ENCODE assay signal across 12 cellular contexts in genomic region chr1:234781241-234782056, GRCh38.
A peak's percentile ranks its signal among the peaks of the same experiment; 100 is the strongest.
DNase-seq lines count a peak whose midpoint lies in the region; FAIRE-seq and TF ChIP-seq lines count a peak whose summit lies in the region.
"Had no signal": no experiment of that assay in that cellular context is flagged by ENCODE, and none has a peak within 500 bp of the region (broad histone marks: within the 10 kb centered on the region; RNA-seq: fewer than 3 reads in every experiment).

No MANE protein-coding gene starts in this region.

- no peak overlapping the region for H3K9ac ChIP-seq in liver (ENCODE audit: low read depth in 1 of 2, low read length in 2 of 2)

- no peak overlapping the region for H3K27ac ChIP-seq in liver (ENCODE audit: low read depth in 1 of 2, low read length in 2 of 2)
- no peak overlapping the region for H3K27ac ChIP-seq in effector memory CD4-positive, alpha-beta T cell (ENCODE audit: insufficient read depth, low read length, poor library complexity, severe bottlenecking)
- H3K27ac ChIP-seq: tibial nerve had no signal

- peak; percentile 70 for DNase-seq in stimulated activated CD4-positive, alpha-beta T cell treated with anti-CD3 and anti-CD28 coated beads, Interleukin-15, amount 100 ng/mL, for 24 hours
- DNase-seq in stimulated activated CD4-positive, alpha-beta T cell treated with anti-CD3 and anti-CD28 coated beads, Interleukin-2, amount 100 ng/mL, for 48 hours, result no peak
- peak; percentile 55 to 73 for DNase-seq in activated CD4-positive, alpha-beta T cell treated with anti-CD3 and anti-CD28 coated beads, Interleukin-2, amount 50 U/mL, for 48 hours
- no peak for DNase-seq in glomerular visceral epithelial cell (ENCODE audit: extremely low spot score)
- DNase-seq in T-helper 1 cell, result no peak
- no peak for DNase-seq in effector memory CD4-positive, alpha-beta T cell
- DNase-seq in RCC 7860 (ENCODE audit: low spot score), result no peak
- DNase-seq: central memory CD4-positive, alpha-beta T cell; NCI-H1105 treated with DMSO at 0.1 percent for 48 hours; SHP77 had no signal

- TF ChIP-seq CTCF in liver (IDR thresholded peaks at IDR 0.05; ENCODE audit: low read depth, low read length, missing input control), result peak; percentile 9

- peak; percentile 27 to 32 for TF ChIP-seq RAD21 in liver (IDR thresholded peaks at IDR 0.05)

- no peaks in the 10 kb centered on the region for H3K9me3 ChIP-seq in liver (ENCODE audit: control insufficient read depth in 4 of 4, low read length in 3 of 4)
- H3K9me3 ChIP-seq in effector memory CD4-positive, alpha-beta T cell (ENCODE audit: control insufficient read depth, low read length), result no peaks in the 10 kb centered on the region
- H3K9me3 ChIP-seq: tibial nerve had no signal

- H3K36me3 ChIP-seq in liver (ENCODE audit: control insufficient read depth in 4 of 4, insufficient read depth in 3 of 4, low read depth in 1 of 4, low read length in 3 of 4), result no peaks in the 10 kb centered on the region
- H3K36me3 ChIP-seq in effector memory CD4-positive, alpha-beta T cell (ENCODE audit: control insufficient read depth, insufficient read depth, low read length), result no peaks in the 10 kb centered on the region
- H3K36me3 ChIP-seq: tibial nerve had no signal

- no peak for FAIRE-seq in RCC 7860 (lab: Jason Lieb, UNC)

- no peak overlapping the region for H3K4me3 ChIP-seq in liver (ENCODE audit: low read depth in 1 of 3, low read length in 3 of 3)
- H3K4me3 ChIP-seq in effector memory CD4-positive, alpha-beta T cell (ENCODE audit: insufficient read depth, low read depth, low read length, poor library complexity, severe bottlenecking), result no peak overlapping the region
- H3K4me3 ChIP-seq: tibial nerve had no signal

- 89% methylated on average over 8 of the region's 8 CpGs for WGBS in liver

- no peaks in the 10 kb centered on the region for H3K27me3 ChIP-seq in liver (ENCODE audit: control insufficient read depth in 4 of 4, insufficient read depth in 4 of 4, low read length in 3 of 4)
- H3K27me3 ChIP-seq in effector memory CD4-positive, alpha-beta T cell (replicated peaks; ENCODE audit: control insufficient read depth, insufficient read depth, low read length, poor library complexity, severe bottlenecking), result peaks cover 3% of the 10 kb centered on the region

- no peaks in the 10 kb centered on the region for H3K4me1 ChIP-seq in liver (ENCODE audit: control insufficient read depth in 4 of 4, insufficient read depth in 4 of 4, low read length in 3 of 4)
- no peaks in the 10 kb centered on the region for H3K4me1 ChIP-seq in effector memory CD4-positive, alpha-beta T cell (ENCODE audit: control insufficient read depth, insufficient read depth, low read length, poor library complexity, severe bottlenecking)
- H3K4me1 ChIP-seq: tibial nerve had no signal

TF ChIP-seq in liver, 16 proteins besides CTCF, POLR2A, EP300 and RAD21:
- TF ChIP-seq HNF4A (conservative IDR thresholded peaks at IDR 0.05), result no peak
- TF ChIP-seq GABPA (IDR thresholded peaks at IDR 0.05 in 1 of 2, conservative IDR thresholded peaks at IDR 0.05 in 1 of 2), result no peak
- no peak for TF ChIP-seq EGR1 (IDR thresholded peaks at IDR 0.05; ENCODE audit: low read depth in 2 of 2)
- no peak for TF ChIP-seq ATF3 (IDR thresholded peaks at IDR 0.05)
- TF ChIP-seq JUND (IDR thresholded peaks at IDR 0.05), result no peak
- no peak for TF ChIP-seq NR2F2 (IDR thresholded peaks at IDR 0.05)
- TF ChIP-seq RXRA (IDR thresholded peaks at IDR 0.05), result no peak
- TF ChIP-seq YY1 (IDR thresholded peaks at IDR 0.05), result no peak
- no peak for TF ChIP-seq FOXA1 (IDR thresholded peaks at IDR 0.05)
- TF ChIP-seq MAX (IDR thresholded peaks at IDR 0.05), result no peak
- no peak for TF ChIP-seq REST (IDR thresholded peaks at IDR 0.05)
- TF ChIP-seq ZBTB33 (IDR thresholded peaks at IDR 0.05), result no peak
- TF ChIP-seq TAF1 (conservative IDR thresholded peaks at IDR 0.05), result no peak
- no peak for TF ChIP-seq SP1 (IDR thresholded peaks at IDR 0.05)
- TF ChIP-seq HNF4G (IDR thresholded peaks at IDR 0.05), result no peak
- no peak for TF ChIP-seq FOXA2 (IDR thresholded peaks at IDR 0.05)

Comparison
In these comparisons a context has a peak if more than half of its experiments do, and no peak if none do; other contexts are left out.
1. DNase-seq: peak in stimulated activated CD4-positive, alpha-beta T cell treated with anti-CD3 and anti-CD28 coated beads, Interleukin-15, amount 100 ng/mL, for 24 hours (single experiment) and activated CD4-positive, alpha-beta T cell treated with anti-CD3 and anti-CD28 coated beads, Interleukin-2, amount 50 U/mL, for 48 hours (2 of 2); none in stimulated activated CD4-positive, alpha-beta T cell treated with anti-CD3 and anti-CD28 coated beads, Interleukin-2, amount 100 ng/mL, for 48 hours (0 of 2), glomerular visceral epithelial cell (single experiment), T-helper 1 cell (0 of 5), effector memory CD4-positive, alpha-beta T cell (0 of 3) and RCC 7860 (single experiment).